In the genomic region with DNA sequence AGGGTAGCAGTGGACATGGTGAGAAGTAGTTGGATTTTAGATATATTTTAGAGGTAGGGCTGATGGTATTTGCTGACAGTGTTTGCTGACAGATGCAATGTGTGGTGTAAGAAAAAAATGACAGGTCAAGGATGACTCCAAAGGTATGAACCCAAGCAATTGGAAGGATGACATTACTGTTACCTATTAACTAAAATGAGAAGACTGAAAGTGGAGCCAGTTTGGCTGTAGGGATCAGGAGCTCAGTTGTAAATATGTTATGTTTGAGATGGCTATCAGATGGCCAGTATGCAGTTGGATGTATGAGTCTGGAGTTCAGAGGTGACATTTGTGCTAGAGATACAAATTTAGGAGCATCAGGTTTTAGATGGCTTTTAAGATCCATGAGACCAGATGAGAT, we compare ENCODE assay signal across 26 cellular contexts. TPM values are rescaled to one million over a fixed set of nuclear protein-coding genes. Genes with fewer than 3 reads are reported as not detected.
DNase-seq lines count a peak whose midpoint lies in the region; ATAC-seq, FAIRE-seq and TF ChIP-seq lines count a peak whose summit lies in the region.
"Had no signal": no experiment of that assay in that cellular context is flagged by ENCODE, and none has a peak within 500 bp of the region (broad histone marks: within the 10 kb centered on the region; RNA-seq: fewer than 3 reads in every experiment).

No MANE protein-coding gene starts in this region.

- H3K27me3 ChIP-seq in HepG2 (ENCODE audit: control insufficient read depth in 1 of 2, insufficient read depth in 2 of 2, low read length in 2 of 2), result no peaks in the 10 kb centered on the region; a peak in 1 of 5 replicates
- H3K27me3 ChIP-seq: BLaER1 had no signal

- CTCF ChIA-PET in HepG2 (lab: Yijun Ruan, JAX; ENCODE audit: low intra/inter-chr PET ratio, low total read pairs), result no interaction called here

- H3K79me2 ChIP-seq in HepG2 (ENCODE audit: insufficient read depth, low read length), result no peaks in the 10 kb centered on the region

- TF ChIP-seq CTCF in HepG2 (CRISPR knock-in tag; IDR thresholded peaks at IDR 0.05), result no peak

- no peak overlapping the region for H3K4me3 Mint-ChIP-seq in activated naive CD8-positive, alpha-beta T cell
- no peak overlapping the region for H3K4me3 Mint-ChIP-seq in activated naive CD8-positive, alpha-beta T cell treated with anti-CD3 and anti-CD28 coated beads for 36 hours
- H3K4me3 Mint-ChIP-seq in activated T-helper 17 cell treated with anti-CD3 and anti-CD28 coated beads, Interleukin-2, amount 50 U/mL, for 72 hours, result peak overlapping the region; percentile 72
- H3K4me3 Mint-ChIP-seq: CD4-positive, CD25-positive, alpha-beta regulatory T cell had no signal

- no peaks in the 10 kb centered on the region for H3K9me3 Mint-ChIP-seq in activated naive CD8-positive, alpha-beta T cell (ENCODE audit: low read depth)
- H3K9me3 Mint-ChIP-seq in activated naive CD8-positive, alpha-beta T cell treated with anti-CD3 and anti-CD28 coated beads for 36 hours, result no peaks in the 10 kb centered on the region
- peaks cover 28% of the 10 kb centered on the region for H3K9me3 Mint-ChIP-seq in activated T-helper 17 cell treated with anti-CD3 and anti-CD28 coated beads, Interleukin-2, amount 50 U/mL, for 72 hours

- in situ Hi-C loops in HepG2 (cut with HindIII; ENCODE audit: extremely low pct_ligation_motif_present, low pct_unique_long_range_greater_than_20kb), result no loop called here

- H3K27ac Mint-ChIP-seq in activated naive CD8-positive, alpha-beta T cell, result peak overlapping the region; percentile 72
- H3K27ac Mint-ChIP-seq in activated naive CD8-positive, alpha-beta T cell treated with anti-CD3 and anti-CD28 coated beads for 36 hours, result no peak overlapping the region
- H3K27ac Mint-ChIP-seq in activated T-helper 17 cell treated with anti-CD3 and anti-CD28 coated beads, Interleukin-2, amount 50 U/mL, for 72 hours, result peak overlapping the region; percentile 94
- H3K27ac Mint-ChIP-seq: CD4-positive, CD25-positive, alpha-beta regulatory T cell had no signal

- H3K4me1 ChIP-seq in HepG2 (ENCODE audit: insufficient read depth, low read length), result peaks cover 78% of the 10 kb centered on the region

- H3K4me3 ChIP-seq in HepG2 (replicated peaks in 1 of 3; ENCODE audit: insufficient read depth in 1 of 3, low read depth in 2 of 3, low read length in 3 of 3), result peak overlapping the region in 1 of 3 experiments; percentile 22; a peak in 2 of 6 replicates
- H3K4me3 ChIP-seq: BLaER1, GM23248 had no signal

- H3K27me3 Mint-ChIP-seq in activated naive CD8-positive, alpha-beta T cell, result peaks cover 30% of the 10 kb centered on the region
- H3K27me3 Mint-ChIP-seq in activated naive CD8-positive, alpha-beta T cell treated with anti-CD3 and anti-CD28 coated beads for 36 hours, result peaks cover 56% of the 10 kb centered on the region
- no peaks in the 10 kb centered on the region for H3K27me3 Mint-ChIP-seq in activated T-helper 17 cell treated with anti-CD3 and anti-CD28 coated beads, Interleukin-2, amount 50 U/mL, for 72 hours
- H3K27me3 Mint-ChIP-seq: CD4-positive, CD25-positive, alpha-beta regulatory T cell had no signal

- intact Hi-C loops in HepG2 (cut with micrococcal nuclease; ENCODE audit: unreplicated experiment), result loop anchor here (2.0 kb wide), 1 partner anchor 18 kb away; a partner anchor contains a TSS
- intact Hi-C loops in head of caudate nucleus (cut with DNase I), result no loop called here

- no TSS peak for BruUV-seq in HepG2 (replicated peaks; lab: Mats Ljungman, UMichigan)

- TF ChIP-seq EP300 in HepG2 (IDR thresholded peaks at IDR 0.05; ENCODE audit: low read depth in 2 of 2, low read length in 2 of 2), result peak in 1 of 2 experiments; percentile 93; a peak in 2 of 4 replicates
- peak; percentile 54; the same call in 1 of the 2 replicates for TF ChIP-seq EP300 in HepG2 (CRISPR knock-in tag; IDR thresholded peaks at IDR 0.05; ENCODE audit: borderline replicate concordance)

- peaks cover 14% of the 10 kb centered on the region for H3K4me1 Mint-ChIP-seq in activated naive CD8-positive, alpha-beta T cell (ENCODE audit: low read depth)
- H3K4me1 Mint-ChIP-seq in activated naive CD8-positive, alpha-beta T cell treated with anti-CD3 and anti-CD28 coated beads for 36 hours, result peaks cover 15% of the 10 kb centered on the region
- peaks cover 50% of the 10 kb centered on the region for H3K4me1 Mint-ChIP-seq in activated T-helper 17 cell treated with anti-CD3 and anti-CD28 coated beads, Interleukin-2, amount 50 U/mL, for 72 hours
- H3K4me1 Mint-ChIP-seq: CD4-positive, CD25-positive, alpha-beta regulatory T cell had no signal

- no peaks in the 10 kb centered on the region for H3K36me3 Mint-ChIP-seq in activated naive CD8-positive, alpha-beta T cell
- no peaks in the 10 kb centered on the region for H3K36me3 Mint-ChIP-seq in activated naive CD8-positive, alpha-beta T cell treated with anti-CD3 and anti-CD28 coated beads for 36 hours
- H3K36me3 Mint-ChIP-seq in activated T-helper 17 cell treated with anti-CD3 and anti-CD28 coated beads, Interleukin-2, amount 50 U/mL, for 72 hours (ENCODE audit: low read depth), result peaks cover 5% of the 10 kb centered on the region
- H3K36me3 Mint-ChIP-seq: CD4-positive, CD25-positive, alpha-beta regulatory T cell had no signal

- peak overlapping the region; percentile 69 for H3K4me2 ChIP-seq in HepG2 (ENCODE audit: low read depth, low read length)
- H3K4me2 ChIP-seq: BLaER1 had no signal

- TF ChIP-seq RAD21 in HepG2 (CRISPR knock-in tag; IDR thresholded peaks at IDR 0.05), result no peak

- no peak overlapping the region for H2AFZ ChIP-seq in HepG2 (ENCODE audit: low read length)
- H2AFZ ChIP-seq: GM23248 had no signal

- H3K9ac ChIP-seq in HepG2 (ENCODE audit: insufficient read depth, low read depth, low read length), result no peak overlapping the region
- H3K9ac ChIP-seq: BLaER1, GM23248 had no signal

- FAIRE-seq in HepG2 (lab: Jason Lieb, UNC), result peak; percentile 80
- FAIRE-seq: A204.1, D721Med had no signal

- POLR2A ChIA-PET in HepG2 (lab: Yijun Ruan, JAX), result interaction anchor here (1.0 to 3.3 kb wide), 11 partner anchors 10 to 259 kb away, joined by 3 to 16 read pairs (median 6); a partner anchor contains a TSS

- H3K36me3 ChIP-seq in HepG2 (replicated peaks in 1 of 2; ENCODE audit: control insufficient read depth in 1 of 2, insufficient read depth in 2 of 2, low read length in 2 of 2), result no peaks in the 10 kb centered on the region
- H3K36me3 ChIP-seq: BLaER1 had no signal

- H3K9me3 ChIP-seq in HepG2 (ENCODE audit: low read length), result no peaks in the 10 kb centered on the region
- H3K9me3 ChIP-seq: BLaER1 had no signal

- no peak for DNase-seq in activated naive CD8-positive, alpha-beta T cell treated with anti-CD3 and anti-CD28 coated beads for 36 hours
- DNase-seq in HepG2 (ENCODE audit: low spot score), result peak; percentile 97
- no peak for DNase-seq in dermis blood vessel endothelial cell
- DNase-seq in head of caudate nucleus, result no peak
- DNase-seq in SK-N-DZ (ENCODE audit: low spot score), result no peak
- DNase-seq: CD4-positive, CD25-positive, alpha-beta regulatory T cell; GM23248; H7; IMR-90; KG1; MM.1S; NCI-H2029; NCI-H446 treated with DMSO at 0.1 percent for 48 hours; NCI-H526; NCI-H82; NK-92 treated with Interleukin-12 subunit alpha and Interleukin-12 subunit beta, amount 100 ng/mL, for 24 hours; PC-3 had no signal

- peak overlapping the region; percentile 73 for H3K27ac ChIP-seq in HepG2 (ENCODE audit: extremely low read length, insufficient read depth, low read length)
- H3K27ac ChIP-seq: BLaER1, GM23248 had no signal

- no peaks in the 10 kb centered on the region for H4K20me1 ChIP-seq in HepG2 (ENCODE audit: insufficient read depth, low read length)
- H4K20me1 ChIP-seq: BLaER1 had no signal

- ATAC-seq in activated T-helper 17 cell treated with anti-CD3 and anti-CD28 coated beads, Interleukin-2, amount 50 U/mL, for 72 hours (replicated peaks), result no peak
- ATAC-seq in HepG2, result peak; percentile 94
- ATAC-seq: PC-3 had no signal

- no peak for TF ChIP-seq POLR2A in HepG2 (IDR thresholded peaks at IDR 0.05; ENCODE audit: insufficient read depth in 1 of 2, low read depth in 2 of 2, low read length in 2 of 2)

RNA-seq across cellular contexts. Expression of a gene that starts 17.4 kb away (rescaled TPM):
- not detected for total RNA-seq in activated naive CD8-positive, alpha-beta T cell treated with anti-CD3 and anti-CD28 coated beads for 36 hours
- total RNA-seq in activated T-helper 17 cell treated with anti-CD3 and anti-CD28 coated beads, Interleukin-2, amount 50 U/mL, for 72 hours, result under 1 TPM in 1 of 2 donors, not detected in 1; 0.61 TPM
- total RNA-seq in HepG2 (2016; rRNA removed; fragmentation: Illumina TruSeq; extraction: Trizol) (144 and 260 TPM in 2 replicates), dermis blood vessel endothelial cell (not detected in 2 replicates)
- 46.5 and 59.8 TPM in 2 replicates for total RNA-seq in HepG2 (2016; cell fraction: cytosol; rRNA removed; fragmentation: Illumina TruSeq; extraction: Trizol; ENCODE audit: low read depth)
- 147 and 255 TPM in 2 replicates for total RNA-seq in HepG2 (2016; cell fraction: insoluble cytoplasmic fraction; rRNA removed; fragmentation: Illumina TruSeq; extraction: Trizol)
- total RNA-seq in HepG2 (2016; cell fraction: membrane; rRNA removed; fragmentation: Illumina TruSeq; extraction: Trizol), result 72.4 and 91.0 TPM in 2 replicates
- 209 and 232 TPM in 2 replicates for total RNA-seq in HepG2 (2016; cell fraction: nucleus; rRNA removed; fragmentation: Illumina TruSeq; extraction: Trizol)
- 333 and 391 TPM in 2 replicates for polyA plus RNA-seq in HepG2 (2011; rRNA removed)
- 334 and 367 TPM in 2 replicates for polyA plus RNA-seq in HepG2 (2011; cell fraction: cytosol; rRNA removed)
- polyA plus RNA-seq in HepG2 (2011; cell fraction: nucleus; rRNA removed), result 148 and 149 TPM in 2 replicates
- 165 and 183 TPM in 2 replicates for polyA plus RNA-seq in HepG2 (2012)
- polyA plus RNA-seq in HepG2 (2016; cell fraction: cytosol; fragmentation: Illumina TruSeq; extraction: Trizol; ENCODE audit: low read depth), result 50.8 and 68.1 TPM in 2 replicates
- polyA plus RNA-seq in HepG2 (2016; cell fraction: insoluble cytoplasmic fraction; fragmentation: Illumina TruSeq; extraction: Trizol; ENCODE audit: low read depth), result 148 and 161 TPM in 2 replicates
- 59.5 and 79.3 TPM in 2 replicates for polyA plus RNA-seq in HepG2 (2016; cell fraction: membrane; fragmentation: Illumina TruSeq; extraction: Trizol; ENCODE audit: low read depth)
- polyA plus RNA-seq in HepG2 (2016; cell fraction: nucleus; fragmentation: Illumina TruSeq; extraction: Trizol; ENCODE audit: insufficient read depth, low read depth), result 298 and 309 TPM in 2 replicates
- 295 TPM in 1 of 2 replicates, not detected in the other for polyA minus RNA-seq in HepG2 (2011; rRNA and poly(A)+ RNA removed; ENCODE audit: low replicate concordance)
- polyA minus RNA-seq in HepG2 (2011; cell fraction: cytosol; rRNA and poly(A)+ RNA removed), result 62.1 and 78.1 TPM in 2 replicates
- 54.3 and 66.5 TPM in 2 replicates for polyA minus RNA-seq in HepG2 (2011; cell fraction: nucleus; rRNA and poly(A)+ RNA removed)
- not detected in 2 replicates for polyA plus RNA-seq in SK-N-DZ (2014; cell fraction: cytosol; rRNA removed)
- polyA plus RNA-seq in SK-N-DZ (2014; cell fraction: nucleus; rRNA removed), result not detected in 2 replicates
- total RNA-seq: CD4-positive, CD25-positive, alpha-beta regulatory T cell; G401; GM23248; H7; IMR-90; PC-3 had no signal
- polyA plus RNA-seq: AG04450; CD4-positive, CD25-positive, alpha-beta regulatory T cell; GM23248; IMR-90 had no signal

RNA-seq across cellular contexts. Expression of a gene that starts 26.0 kb away (rescaled TPM):
- total RNA-seq in activated naive CD8-positive, alpha-beta T cell treated with anti-CD3 and anti-CD28 coated beads for 36 hours, result not detected
- under 1 TPM in 1 of 2 donors, not detected in 1; 0.29 TPM for total RNA-seq in activated T-helper 17 cell treated with anti-CD3 and anti-CD28 coated beads, Interleukin-2, amount 50 U/mL, for 72 hours
- 0.24 TPM in 1 of 2 replicates, not detected in the other for total RNA-seq in HepG2 (2016; rRNA removed; fragmentation: Illumina TruSeq; extraction: Trizol)
- total RNA-seq in HepG2 (2016; cell fraction: cytosol; rRNA removed; fragmentation: Illumina TruSeq; extraction: Trizol; ENCODE audit: low read depth), result not detected in 2 replicates
- total RNA-seq in HepG2 (2016; cell fraction: insoluble cytoplasmic fraction; rRNA removed; fragmentation: Illumina TruSeq; extraction: Trizol), result 0.21 TPM in 1 of 2 replicates, not detected in the other
- total RNA-seq in HepG2 (2016; cell fraction: membrane; rRNA removed; fragmentation: Illumina TruSeq; extraction: Trizol), result not detected in 2 replicates
- not detected in 2 replicates for total RNA-seq in HepG2 (2016; cell fraction: nucleus; rRNA removed; fragmentation: Illumina TruSeq; extraction: Trizol)
- polyA plus RNA-seq in HepG2 (2011; rRNA removed), result 0.08 TPM in 1 of 2 replicates, not detected in the other
- polyA plus RNA-seq in HepG2 (2011; cell fraction: cytosol; rRNA removed), result not detected in 2 replicates
- 0.81 and 0.84 TPM in 2 replicates for polyA plus RNA-seq in HepG2 (2011; cell fraction: nucleus; rRNA removed)
- polyA plus RNA-seq in HepG2 (2012), result 0.17 TPM in 1 of 2 replicates, not detected in the other
- not detected in 2 replicates for polyA plus RNA-seq in HepG2 (2016; cell fraction: cytosol; fragmentation: Illumina TruSeq; extraction: Trizol; ENCODE audit: low read depth)
- polyA plus RNA-seq in HepG2 (2016; cell fraction: insoluble cytoplasmic fraction; fragmentation: Illumina TruSeq; extraction: Trizol; ENCODE audit: low read depth), result not detected in 2 replicates
- 0.21 TPM in 1 of 2 replicates, not detected in the other for polyA plus RNA-seq in HepG2 (2016; cell fraction: membrane; fragmentation: Illumina TruSeq; extraction: Trizol; ENCODE audit: low read depth)
- polyA plus RNA-seq in HepG2 (2016; cell fraction: nucleus; fragmentation: Illumina TruSeq; extraction: Trizol; ENCODE audit: insufficient read depth, low read depth), result not detected in 2 replicates
- polyA minus RNA-seq in HepG2 (2011; rRNA and poly(A)+ RNA removed; ENCODE audit: low replicate concordance), result not detected in 2 replicates
- polyA minus RNA-seq in HepG2 (2011; cell fraction: cytosol; rRNA and poly(A)+ RNA removed), result not detected in 2 replicates
- 0.87 and 1.4 TPM in 2 replicates for polyA minus RNA-seq in HepG2 (2011; cell fraction: nucleus; rRNA and poly(A)+ RNA removed)
- not detected in 2 replicates for total RNA-seq in dermis blood vessel endothelial cell
- not detected in 2 replicates for polyA plus RNA-seq in SK-N-DZ (2014; cell fraction: cytosol; rRNA removed)
- not detected in 2 replicates for polyA plus RNA-seq in SK-N-DZ (2014; cell fraction: nucleus; rRNA removed)
- total RNA-seq: CD4-positive, CD25-positive, alpha-beta regulatory T cell; Daoy; G401; GM23248; H7; HT1080; IMR-90; PC-3 had no signal
- polyA plus RNA-seq: AG04450; CD4-positive, CD25-positive, alpha-beta regulatory T cell; GM23248; IMR-90 had no signal

RNA-seq across cellular contexts. Expression of a gene that starts 47.5 kb away (rescaled TPM):
- total RNA-seq in activated naive CD8-positive, alpha-beta T cell treated with anti-CD3 and anti-CD28 coated beads for 36 hours, result not detected
- not detected for total RNA-seq in activated T-helper 17 cell treated with anti-CD3 and anti-CD28 coated beads, Interleukin-2, amount 50 U/mL, for 72 hours
- total RNA-seq in HepG2 (2016; rRNA removed; fragmentation: Illumina TruSeq; extraction: Trizol), result 12.1 and 20.1 TPM in 2 replicates
- 2.9 and 3.2 TPM in 2 replicates for total RNA-seq in HepG2 (2016; cell fraction: cytosol; rRNA removed; fragmentation: Illumina TruSeq; extraction: Trizol; ENCODE audit: low read depth)
- total RNA-seq in HepG2 (2016; cell fraction: insoluble cytoplasmic fraction; rRNA removed; fragmentation: Illumina TruSeq; extraction: Trizol), result 12.4 and 19.4 TPM in 2 replicates
- total RNA-seq in HepG2 (2016; cell fraction: membrane; rRNA removed; fragmentation: Illumina TruSeq; extraction: Trizol), result 7.0 and 7.6 TPM in 2 replicates
- total RNA-seq in HepG2 (2016; cell fraction: nucleus; rRNA removed; fragmentation: Illumina TruSeq; extraction: Trizol), result 15.9 and 21.0 TPM in 2 replicates
- polyA plus RNA-seq in HepG2 (2011; rRNA removed), result 17.3 and 20.2 TPM in 2 replicates
- polyA plus RNA-seq in HepG2 (2011; cell fraction: cytosol; rRNA removed), result 11.5 and 15.3 TPM in 2 replicates
- 5.4 and 6.4 TPM in 2 replicates for polyA plus RNA-seq in HepG2 (2011; cell fraction: nucleus; rRNA removed)
- 14.6 and 20.7 TPM in 2 replicates for polyA plus RNA-seq in HepG2 (2012)
- 1.4 and 1.5 TPM in 2 replicates for polyA plus RNA-seq in HepG2 (2016; cell fraction: cytosol; fragmentation: Illumina TruSeq; extraction: Trizol; ENCODE audit: low read depth)
- 9.7 and 11.2 TPM in 2 replicates for polyA plus RNA-seq in HepG2 (2016; cell fraction: insoluble cytoplasmic fraction; fragmentation: Illumina TruSeq; extraction: Trizol; ENCODE audit: low read depth)
- 3.7 and 4.1 TPM in 2 replicates for polyA plus RNA-seq in HepG2 (2016; cell fraction: membrane; fragmentation: Illumina TruSeq; extraction: Trizol; ENCODE audit: low read depth)
- 22.0 and 24.2 TPM in 2 replicates for polyA plus RNA-seq in HepG2 (2016; cell fraction: nucleus; fragmentation: Illumina TruSeq; extraction: Trizol; ENCODE audit: insufficient read depth, low read depth)
- 26.7 TPM in 1 of 2 replicates, not detected in the other for polyA minus RNA-seq in HepG2 (2011; rRNA and poly(A)+ RNA removed; ENCODE audit: low replicate concordance)
- 15.7 and 16.5 TPM in 2 replicates for polyA minus RNA-seq in HepG2 (2011; cell fraction: cytosol; rRNA and poly(A)+ RNA removed)
- polyA minus RNA-seq in HepG2 (2011; cell fraction: nucleus; rRNA and poly(A)+ RNA removed), result 13.5 and 16.3 TPM in 2 replicates
- total RNA-seq in dermis blood vessel endothelial cell, result not detected in 2 replicates
- not detected in 2 replicates for polyA plus RNA-seq in SK-N-DZ (2014; cell fraction: cytosol; rRNA removed)
- polyA plus RNA-seq in SK-N-DZ (2014; cell fraction: nucleus; rRNA removed), result not detected in 2 replicates
- total RNA-seq: CD4-positive, CD25-positive, alpha-beta regulatory T cell; Daoy; G401; GM23248; H7; HT1080; IMR-90; PC-3 had no signal
- polyA plus RNA-seq: AG04450; CD4-positive, CD25-positive, alpha-beta regulatory T cell; GM23248; IMR-90 had no signal

RNA-seq across cellular contexts. Expression of a gene that starts 47.9 kb away (rescaled TPM):
- total RNA-seq in activated naive CD8-positive, alpha-beta T cell treated with anti-CD3 and anti-CD28 coated beads for 36 hours, result 1 to 10 TPM; 1.1 to 1.3 TPM
- total RNA-seq in activated T-helper 17 cell treated with anti-CD3 and anti-CD28 coated beads, Interleukin-2, amount 50 U/mL, for 72 hours, result 100 to 1,000 TPM in 1 of 2 donors, 1 to 10 TPM in 1; 1.3 to 160 TPM
- 2,013 and 3,266 TPM in 2 replicates for total RNA-seq in HepG2 (2016; rRNA removed; fragmentation: Illumina TruSeq; extraction: Trizol)
- total RNA-seq in HepG2 (2016; cell fraction: cytosol; rRNA removed; fragmentation: Illumina TruSeq; extraction: Trizol; ENCODE audit: low read depth), result 1,032 and 1,133 TPM in 2 replicates
- total RNA-seq in HepG2 (2016; cell fraction: insoluble cytoplasmic fraction; rRNA removed; fragmentation: Illumina TruSeq; extraction: Trizol), result 1,778 and 3,168 TPM in 2 replicates
- 2,429 and 2,540 TPM in 2 replicates for total RNA-seq in HepG2 (2016; cell fraction: membrane; rRNA removed; fragmentation: Illumina TruSeq; extraction: Trizol)
- total RNA-seq in HepG2 (2016; cell fraction: nucleus; rRNA removed; fragmentation: Illumina TruSeq; extraction: Trizol), result 3,105 and 3,600 TPM in 2 replicates
- 11,015 and 14,177 TPM in 2 replicates for polyA plus RNA-seq in HepG2 (2011; rRNA removed)
- 9,533 and 11,655 TPM in 2 replicates for polyA plus RNA-seq in HepG2 (2011; cell fraction: cytosol; rRNA removed)
- 2,313 and 3,208 TPM in 2 replicates for polyA plus RNA-seq in HepG2 (2011; cell fraction: nucleus; rRNA removed)
- polyA plus RNA-seq in HepG2 (2012), result 7,481 and 10,843 TPM in 2 replicates
- polyA plus RNA-seq in HepG2 (2016; cell fraction: cytosol; fragmentation: Illumina TruSeq; extraction: Trizol; ENCODE audit: low read depth), result 4,767 and 4,962 TPM in 2 replicates
- 4,118 and 4,730 TPM in 2 replicates for polyA plus RNA-seq in HepG2 (2016; cell fraction: insoluble cytoplasmic fraction; fragmentation: Illumina TruSeq; extraction: Trizol; ENCODE audit: low read depth)
- 6,083 and 6,679 TPM in 2 replicates for polyA plus RNA-seq in HepG2 (2016; cell fraction: membrane; fragmentation: Illumina TruSeq; extraction: Trizol; ENCODE audit: low read depth)
- 8,870 and 9,648 TPM in 2 replicates for polyA plus RNA-seq in HepG2 (2016; cell fraction: nucleus; fragmentation: Illumina TruSeq; extraction: Trizol; ENCODE audit: insufficient read depth, low read depth)
- polyA minus RNA-seq in HepG2 (2011; rRNA and poly(A)+ RNA removed; ENCODE audit: low replicate concordance), result 7.6 and 11,192 TPM in 2 replicates
- polyA minus RNA-seq in HepG2 (2011; cell fraction: cytosol; rRNA and poly(A)+ RNA removed), result 3,443 and 4,995 TPM in 2 replicates
- polyA minus RNA-seq in HepG2 (2011; cell fraction: nucleus; rRNA and poly(A)+ RNA removed), result 1,177 and 2,207 TPM in 2 replicates
- total RNA-seq in dermis blood vessel endothelial cell, result 0.23 and 0.51 TPM in 2 replicates
- not detected in 2 replicates for polyA plus RNA-seq in SK-N-DZ (2014; cell fraction: cytosol; rRNA removed)
- polyA plus RNA-seq in SK-N-DZ (2014; cell fraction: nucleus; rRNA removed), result not detected in 2 replicates
- total RNA-seq: CD4-positive, CD25-positive, alpha-beta regulatory T cell; G401; H7 had no signal

Comparison
In these comparisons a context has a peak if more than half of its experiments do, and no peak if none do; other contexts are left out.
1. RNA of a gene that starts 17.4 kb away (total RNA-seq): 46.5 to 260 TPM in HepG2; 0.61 TPM in activated T-helper 17 cell treated with anti-CD3 and anti-CD28 coated beads, Interleukin-2, amount 50 U/mL, for 72 hours, not detected in activated naive CD8-positive, alpha-beta T cell treated with anti-CD3 and anti-CD28 coated beads for 36 hours and not detected in dermis blood vessel endothelial cell; every median in the first group is over 10 times any median in the second.